Comparison of ENCODE assay signal across 19 cellular contexts in the genomic region with DNA sequence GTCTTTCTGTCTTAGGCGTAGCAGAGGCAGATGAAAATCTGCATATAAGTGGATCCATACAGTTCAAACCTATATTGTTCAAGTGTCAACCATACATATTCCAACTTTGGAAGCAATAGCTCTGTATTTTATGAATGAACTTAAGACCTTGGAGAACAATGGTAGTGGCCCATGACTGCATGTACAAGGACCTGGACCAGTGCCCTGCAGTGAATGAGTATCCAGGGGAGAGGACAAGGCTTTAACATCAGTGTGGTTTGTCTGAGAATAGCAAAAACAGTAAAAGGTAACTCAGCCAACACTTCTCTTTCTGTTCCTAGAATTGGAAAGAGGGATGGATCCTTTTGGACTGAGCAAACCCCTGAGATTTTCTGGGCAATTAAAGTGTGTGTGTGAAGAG.
A peak's percentile ranks its signal among the peaks of the same experiment; 100 is the strongest.
DNase-seq lines count a peak whose midpoint lies in the region; ATAC-seq, FAIRE-seq and TF ChIP-seq lines count a peak whose summit lies in the region.
"Had no signal": no experiment of that assay in that cellular context is flagged by ENCODE, and none has a peak within 500 bp of the region (broad histone marks: within the 10 kb centered on the region; RNA-seq: fewer than 3 reads in every experiment).

No MANE protein-coding gene starts in this region.

- no peaks in the 10 kb centered on the region for H3K27me3 ChIP-seq in transverse colon
- H3K27me3 ChIP-seq: neutrophil, uterus had no signal

- no peak overlapping the region for H3K27ac ChIP-seq in transverse colon
- H3K27ac ChIP-seq: epithelial cell of prostate, neutrophil, SK-N-MC, uterus had no signal

- TF ChIP-seq CTCF in transverse colon (IDR thresholded peaks at IDR 0.05), result no peak

- H3K9me3 ChIP-seq in transverse colon, result no peaks in the 10 kb centered on the region
- H3K9me3 ChIP-seq: Caco-2, neutrophil, uterus had no signal

- DNase-seq in GM18507 (ENCODE audit: extremely low spot score, insufficient read length, low read depth) (no peak), retina (no peak), dermis blood vessel endothelial cell (no peak), transverse colon (no peak)
- DNase-seq: ACHN; activated CD4-positive, alpha-beta T cell treated with anti-CD3 and anti-CD28 coated beads, Interleukin-2, amount 50 U/mL, for 4 hours; amygdala; Caco-2; NCI-H187; stimulated activated naive CD4-positive, alpha-beta T cell; uterus had no signal

- peak; percentile 57 for FAIRE-seq in GM18507 (lab: Jason Lieb, UNC)
- FAIRE-seq: islet of Langerhans had no signal

- no peak for TF ChIP-seq EP300 in transverse colon (IDR thresholded peaks at IDR 0.05; ENCODE audit: low read depth)

- no peaks in the 10 kb centered on the region for H3K4me1 ChIP-seq in transverse colon
- H3K4me1 ChIP-seq: Caco-2, uterus had no signal

- 90 to 100% methylated on average over 1 of the region's 1 CpG for WGBS in transverse colon (ENCODE audit: low coverage in 1 of 2), 2 donors

- ATAC-seq in GM19463 (IDR thresholded peaks at IDR 0.05; ENCODE audit: unreplicated experiment) (peak; percentile 34), HG02759 (IDR thresholded peaks at IDR 0.05; ENCODE audit: unreplicated experiment) (peak; percentile 22), HG03457 (IDR thresholded peaks at IDR 0.05; ENCODE audit: unreplicated experiment) (peak; percentile 24), GM21786 (IDR thresholded peaks at IDR 0.05; ENCODE audit: unreplicated experiment) (no peak)

- intact Hi-C loops in transverse colon (cut with DNase I; ENCODE audit: low total_unique reads), result no loop called here

- H3K4me3 ChIP-seq in transverse colon, result no peak overlapping the region
- H3K4me3 ChIP-seq: SK-N-MC, uterus had no signal

- no peaks in the 10 kb centered on the region for H3K36me3 ChIP-seq in transverse colon
- H3K36me3 ChIP-seq: neutrophil, uterus had no signal

- in situ Hi-C loops in transverse colon (cut with MboI; ENCODE audit: low pct_ligation_motif_present in 1 of 4, low pct_unique_long_range_greater_than_20kb in 1 of 4, low sequenced_read_pairs in 3 of 4), result no loop called here

- no peak for TF ChIP-seq POLR2A in transverse colon (IDR thresholded peaks at IDR 0.05)
